In genomic region chr2:46229134-46230063, GRCh38 we compare ENCODE assay signal across 8 cellular contexts.
DNase-seq lines count a peak whose midpoint lies in the region; ATAC-seq and TF ChIP-seq lines count a peak whose summit lies in the region.

No MANE protein-coding gene starts in this region.

- no peaks in the 10 kb centered on the region for H3K9me3 ChIP-seq in neuron (ENCODE audit: low read length)

- H3K27me3 Mint-ChIP-seq in activated CD8-positive, alpha-beta T cell treated with anti-CD3 and anti-CD28 coated beads for 36 hours = no peaks in the 10 kb centered on the region
- peaks cover 2% of the 10 kb centered on the region for H3K27me3 Mint-ChIP-seq in endothelial cell (ENCODE audit: unreplicated experiment)

- intact Hi-C loops in activated CD8-positive, alpha-beta T cell treated with anti-CD3 and anti-CD28 coated beads for 36 hours (cut with micrococcal nuclease) = no loop called here

- H3K9me3 Mint-ChIP-seq in activated CD8-positive, alpha-beta T cell treated with anti-CD3 and anti-CD28 coated beads for 36 hours = no peaks in the 10 kb centered on the region
- H3K9me3 Mint-ChIP-seq in endothelial cell (ENCODE audit: unreplicated experiment) = no peaks in the 10 kb centered on the region

- H3K27ac Mint-ChIP-seq in activated CD8-positive, alpha-beta T cell treated with anti-CD3 and anti-CD28 coated beads for 36 hours = peak overlapping the region; percentile 79
- H3K27ac Mint-ChIP-seq in endothelial cell (ENCODE audit: unreplicated experiment) = no peak overlapping the region

- POLR2A ChIA-PET in activated CD8-positive, alpha-beta T cell treated with anti-CD3 and anti-CD28 coated beads for 36 hours (lab: Charles Lee) = interaction anchor here (1.0 kb wide), 1 partner anchor 10 kb away, joined by 3 read pairs; no protein-coding TSS in a partner anchor

- in situ Hi-C loops in Caki2 (cut with HindIII; ENCODE audit: low pct_unique_long_range_greater_than_20kb, low sequenced_read_pairs) = no loop called here

- H3K4me1 Mint-ChIP-seq in activated CD8-positive, alpha-beta T cell treated with anti-CD3 and anti-CD28 coated beads for 36 hours (ENCODE audit: low read depth) = peaks cover 23% of the 10 kb centered on the region
- peaks cover 49% of the 10 kb centered on the region for H3K4me1 Mint-ChIP-seq in endothelial cell (ENCODE audit: unreplicated experiment)

- peak; percentile 59 for ATAC-seq in HG03196 (IDR thresholded peaks at IDR 0.05; ENCODE audit: unreplicated experiment)
- peak; percentile 67 for ATAC-seq in activated CD8-positive, alpha-beta T cell treated with anti-CD3 and anti-CD28 coated beads for 36 hours

- no peaks in the 10 kb centered on the region for H3K36me3 Mint-ChIP-seq in activated CD8-positive, alpha-beta T cell treated with anti-CD3 and anti-CD28 coated beads for 36 hours (ENCODE audit: low read depth)
- no peaks in the 10 kb centered on the region for H3K36me3 Mint-ChIP-seq in endothelial cell (ENCODE audit: low read depth, unreplicated experiment)

- no peaks in the 10 kb centered on the region for H3K36me3 ChIP-seq in neuron (ENCODE audit: insufficient read depth, low read length)

- H2AFZ ChIP-seq in neuron (ENCODE audit: low read depth, low read length) = peak overlapping the region; percentile 44

- TF ChIP-seq CTCF in activated CD8-positive, alpha-beta T cell treated with anti-CD3 and anti-CD28 coated beads for 36 hours (IDR thresholded peaks at IDR 0.05) = no peak
- no peak for TF ChIP-seq CTCF in endothelial cell (IDR thresholded peaks at IDR 0.05; ENCODE audit: unreplicated experiment)

- DNase-seq in Caki2 (ENCODE audit: low read depth) = peak; percentile 87
- peak; percentile 20 for DNase-seq in GM19238 (ENCODE audit: insufficient read length, low spot score)
- DNase-seq in activated CD8-positive, alpha-beta T cell treated with anti-CD3 and anti-CD28 coated beads for 36 hours = peak; percentile 33
- no peak for DNase-seq in endothelial cell (ENCODE audit: low spot score)
- DNase-seq in NCI-H1048 (lab: John Stamatoyannopoulos, UW) = no peak
- no peak for DNase-seq in NCI-H446 (lab: John Stamatoyannopoulos, UW)

- H3K4me3 Mint-ChIP-seq in activated CD8-positive, alpha-beta T cell treated with anti-CD3 and anti-CD28 coated beads for 36 hours = no peak overlapping the region
- no peak overlapping the region for H3K4me3 Mint-ChIP-seq in endothelial cell (ENCODE audit: unreplicated experiment)

- no peak overlapping the region for H3K4me3 ChIP-seq in neuron (ENCODE audit: low read length)

- CTCF ChIA-PET in activated CD8-positive, alpha-beta T cell treated with anti-CD3 and anti-CD28 coated beads for 36 hours (lab: Charles Lee) = interaction anchor here (0.8 to 1.6 kb wide), 2 partner anchors 134 to 166 kb away, joined by 4 to 7 read pairs; no protein-coding TSS in a partner anchor

- H3K27me3 ChIP-seq in neuron (ENCODE audit: insufficient read depth, low read length) = no peaks in the 10 kb centered on the region

- H3K4me1 ChIP-seq in neuron (ENCODE audit: insufficient read depth, low read length) = peaks cover 11% of the 10 kb centered on the region

Comparison
In these comparisons a context has a peak if more than half of its experiments do, and no peak if none do; other contexts are left out.
1. DNase-seq: peak in Caki2 (single experiment), GM19238 (single experiment) and activated CD8-positive, alpha-beta T cell treated with anti-CD3 and anti-CD28 coated beads for 36 hours (single experiment); none in endothelial cell (single experiment), NCI-H1048 (single experiment) and NCI-H446 (0 of 2).